ENCODE assay signal across 2 cellular contexts in the genomic region with DNA sequence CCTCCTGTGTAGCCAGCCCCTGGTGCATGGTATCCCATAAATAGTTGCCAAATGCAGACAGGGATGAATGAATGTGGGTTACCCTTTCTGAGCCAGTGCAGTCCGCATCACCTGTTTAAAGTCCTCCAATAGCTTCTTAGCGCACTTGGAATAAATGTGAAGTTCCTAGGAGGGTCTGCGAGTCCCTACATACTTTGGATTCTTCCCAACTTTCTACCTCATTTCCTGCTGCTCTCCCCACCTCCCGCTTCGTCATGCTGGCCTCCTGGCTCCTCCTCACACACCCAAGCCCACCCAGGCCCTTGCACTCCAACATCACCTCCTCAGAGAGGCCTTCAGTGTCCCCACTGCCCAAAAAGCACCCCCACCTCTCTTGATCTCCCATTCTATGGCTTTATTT.
A peak's percentile ranks its signal among the peaks of the same experiment; 100 is the strongest.
TF ChIP-seq lines count a peak whose summit lies in the region.

No MANE protein-coding gene starts in this region.

TF ChIP-seq in GM23338, 12 proteins besides CTCF, POLR2A, EP300 and RAD21:
- no peak for TF ChIP-seq CREB1 (CRISPR knock-in tag; IDR thresholded peaks at IDR 0.05; ENCODE audit: low read depth)

TF ChIP-seq in H1, 55 proteins besides CTCF, POLR2A, EP300 and RAD21:
- TF ChIP-seq TEAD4 (IDR thresholded peaks at IDR 0.05; ENCODE audit: low read depth, low read length) = 0 out of 2 replicates have a peak, but pooled peaks have one; percentile 5
- no peak for TF ChIP-seq BRCA1 (IDR thresholded peaks at IDR 0.05; ENCODE audit: low read depth, low read length)
